Comparison of ENCODE assay signal across 1 cellular context in the genomic region with DNA sequence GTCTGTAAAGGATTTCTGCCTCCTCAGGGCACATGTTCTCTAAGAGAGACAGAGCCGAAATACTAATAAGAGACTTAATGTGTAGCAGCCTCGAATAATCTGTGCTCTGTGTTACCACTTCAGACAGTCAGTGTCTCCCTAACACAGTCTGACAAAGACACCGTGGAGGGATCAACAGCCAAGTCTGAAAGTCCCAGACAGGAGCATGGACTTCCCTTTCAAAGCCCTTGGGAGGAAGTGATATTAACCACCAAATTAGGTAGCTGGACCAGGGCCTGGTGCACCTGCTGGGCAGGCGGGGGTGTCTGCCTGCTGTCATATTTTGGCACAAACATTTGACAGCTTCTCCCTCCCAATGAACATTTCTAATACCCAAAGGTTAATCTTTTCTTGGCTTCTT.
TF ChIP-seq lines count a peak whose summit lies in the region.

No MANE protein-coding gene starts in this region.

TF ChIP-seq in HepG2, 621 proteins besides CTCF, POLR2A, EP300 and RAD21 (continued from another document):
- TF ChIP-seq RCOR2 (CRISPR knock-in tag; IDR thresholded peaks at IDR 0.05) (no peak), BORCS8-MEF2B (CRISPR knock-in tag; IDR thresholded peaks at IDR 0.05) (no peak), FOXJ3 (CRISPR knock-in tag; IDR thresholded peaks at IDR 0.05; ENCODE audit: borderline replicate concordance) (no peak), ZNF136 (CRISPR knock-in tag; IDR thresholded peaks at IDR 0.05; ENCODE audit: low read depth) (no peak), SAP130 (CRISPR knock-in tag; IDR thresholded peaks at IDR 0.05; ENCODE audit: low read depth) (no peak)
- TF ChIP-seq, protein P1, sequence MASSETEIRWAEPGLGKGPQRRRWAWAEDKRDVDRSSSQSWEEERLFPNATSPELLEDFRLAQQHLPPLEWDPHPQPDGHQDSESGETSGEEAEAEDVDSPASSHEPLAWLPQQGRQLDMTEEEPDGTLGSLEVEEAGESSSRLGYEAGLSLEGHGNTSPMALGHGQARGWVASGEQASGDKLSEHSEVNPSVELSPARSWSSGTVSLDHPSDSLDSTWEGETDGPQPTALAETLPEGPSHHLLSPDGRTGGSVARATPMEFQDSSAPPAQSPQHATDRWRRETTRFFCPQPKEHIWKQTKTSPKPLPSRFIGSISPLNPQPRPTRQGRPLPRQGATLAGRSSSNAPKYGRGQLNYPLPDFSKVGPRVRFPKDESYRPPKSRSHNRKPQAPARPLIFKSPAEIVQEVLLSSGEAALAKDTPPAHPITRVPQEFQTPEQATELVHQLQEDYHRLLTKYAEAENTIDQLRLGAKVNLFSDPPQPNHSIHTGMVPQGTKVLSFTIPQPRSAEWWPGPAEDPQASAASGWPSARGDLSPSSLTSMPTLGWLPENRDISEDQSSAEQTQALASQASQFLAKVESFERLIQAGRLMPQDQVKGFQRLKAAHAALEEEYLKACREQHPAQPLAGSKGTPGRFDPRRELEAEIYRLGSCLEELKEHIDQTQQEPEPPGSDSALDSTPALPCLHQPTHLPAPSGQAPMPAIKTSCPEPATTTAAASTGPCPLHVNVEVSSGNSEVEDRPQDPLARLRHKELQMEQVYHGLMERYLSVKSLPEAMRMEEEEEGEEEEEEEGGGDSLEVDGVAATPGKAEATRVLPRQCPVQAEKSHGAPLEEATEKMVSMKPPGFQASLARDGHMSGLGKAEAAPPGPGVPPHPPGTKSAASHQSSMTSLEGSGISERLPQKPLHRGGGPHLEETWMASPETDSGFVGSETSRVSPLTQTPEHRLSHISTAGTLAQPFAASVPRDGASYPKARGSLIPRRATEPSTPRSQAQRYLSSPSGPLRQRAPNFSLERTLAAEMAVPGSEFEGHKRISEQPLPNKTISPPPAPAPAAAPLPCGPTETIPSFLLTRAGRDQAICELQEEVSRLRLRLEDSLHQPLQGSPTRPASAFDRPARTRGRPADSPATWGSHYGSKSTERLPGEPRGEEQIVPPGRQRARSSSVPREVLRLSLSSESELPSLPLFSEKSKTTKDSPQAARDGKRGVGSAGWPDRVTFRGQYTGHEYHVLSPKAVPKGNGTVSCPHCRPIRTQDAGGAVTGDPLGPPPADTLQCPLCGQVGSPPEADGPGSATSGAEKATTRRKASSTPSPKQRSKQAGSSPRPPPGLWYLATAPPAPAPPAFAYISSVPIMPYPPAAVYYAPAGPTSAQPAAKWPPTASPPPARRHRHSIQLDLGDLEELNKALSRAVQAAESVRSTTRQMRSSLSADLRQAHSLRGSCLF (CRISPR knock-in tag; IDR thresholded peaks at IDR 0.05; ENCODE audit: borderline replicate concordance): no peak
- TF ChIP-seq, protein P2, sequence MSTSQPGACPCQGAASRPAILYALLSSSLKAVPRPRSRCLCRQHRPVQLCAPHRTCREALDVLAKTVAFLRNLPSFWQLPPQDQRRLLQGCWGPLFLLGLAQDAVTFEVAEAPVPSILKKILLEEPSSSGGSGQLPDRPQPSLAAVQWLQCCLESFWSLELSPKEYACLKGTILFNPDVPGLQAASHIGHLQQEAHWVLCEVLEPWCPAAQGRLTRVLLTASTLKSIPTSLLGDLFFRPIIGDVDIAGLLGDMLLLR (CRISPR knock-in tag; IDR thresholded peaks at IDR 0.05): no peak
- TF ChIP-seq, protein P3, sequence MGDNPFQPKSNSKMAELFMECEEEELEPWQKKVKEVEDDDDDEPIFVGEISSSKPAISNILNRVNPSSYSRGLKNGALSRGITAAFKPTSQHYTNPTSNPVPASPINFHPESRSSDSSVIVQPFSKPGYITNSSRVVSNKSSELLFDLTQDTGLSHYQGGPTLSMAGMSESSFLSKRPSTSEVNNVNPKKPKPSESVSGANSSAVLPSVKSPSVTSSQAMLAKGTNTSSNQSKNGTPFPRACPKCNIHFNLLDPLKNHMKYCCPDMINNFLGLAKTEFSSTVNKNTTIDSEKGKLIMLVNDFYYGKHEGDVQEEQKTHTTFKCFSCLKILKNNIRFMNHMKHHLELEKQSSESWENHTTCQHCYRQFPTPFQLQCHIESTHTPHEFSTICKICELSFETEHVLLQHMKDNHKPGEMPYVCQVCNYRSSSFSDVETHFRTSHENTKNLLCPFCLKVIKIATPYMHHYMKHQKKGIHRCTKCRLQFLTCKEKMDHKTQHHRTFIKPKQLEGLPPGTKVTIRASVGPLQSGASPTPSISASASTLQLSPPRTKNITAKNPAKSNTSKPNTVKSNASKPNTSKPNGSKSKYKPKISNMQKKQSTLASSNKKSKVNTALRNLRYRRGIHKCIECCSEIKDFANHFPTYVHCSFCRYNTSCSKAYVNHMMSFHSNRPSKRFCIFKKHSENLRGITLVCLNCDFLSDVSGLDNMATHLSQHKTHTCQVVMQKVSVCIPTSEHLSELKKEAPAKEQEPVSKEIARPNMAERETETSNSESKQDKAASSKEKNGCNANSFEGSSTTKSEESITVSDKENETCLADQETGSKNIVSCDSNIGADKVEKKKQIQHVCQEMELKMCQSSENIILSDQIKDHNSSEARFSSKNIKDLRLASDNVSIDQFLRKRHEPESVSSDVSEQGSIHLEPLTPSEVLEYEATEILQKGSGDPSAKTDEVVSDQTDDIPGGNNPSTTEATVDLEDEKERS (CRISPR knock-in tag; IDR thresholded peaks at IDR 0.05): no peak
